Comparison of ENCODE assay signal across 9 cellular contexts in the genomic region with DNA sequence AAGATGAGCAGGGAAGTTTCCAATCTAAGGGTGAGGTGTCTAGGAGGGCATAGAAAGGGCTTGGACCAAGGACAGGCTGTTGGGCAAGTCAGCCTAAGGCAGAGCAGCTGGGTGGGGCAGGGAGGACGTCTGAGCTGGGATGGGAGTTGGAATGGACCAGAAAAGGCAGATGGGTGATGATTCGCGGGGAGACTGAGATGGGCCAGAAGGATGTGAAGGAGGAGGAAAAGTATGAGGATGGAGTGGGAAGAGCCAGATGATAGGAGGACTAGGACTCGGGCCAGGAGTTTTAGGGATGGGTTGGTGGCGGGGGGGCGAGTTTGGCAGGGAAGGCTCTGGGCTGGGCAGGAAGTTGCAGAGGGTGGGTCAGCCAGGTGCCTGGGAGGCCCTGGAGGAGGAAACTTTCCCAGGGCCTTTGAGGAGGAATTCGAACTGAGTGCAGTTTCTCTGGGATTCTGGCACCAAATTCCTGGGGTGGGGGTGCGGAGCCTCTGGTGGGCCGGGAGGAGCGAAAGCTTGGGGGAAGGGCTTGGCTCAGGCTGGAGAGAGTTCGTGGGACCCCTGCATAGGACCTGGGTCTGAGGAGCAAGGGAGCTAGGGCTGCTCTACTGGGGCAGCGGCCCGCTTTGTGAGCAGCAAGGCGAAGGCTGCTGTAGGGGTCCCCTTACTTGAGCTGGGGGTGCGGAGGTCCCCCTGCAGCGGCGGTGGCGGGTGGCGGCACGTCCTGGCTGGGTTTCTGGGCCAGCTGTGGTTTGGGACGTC. TPM values are rescaled to one million over a fixed set of nuclear protein-coding genes. Genes with fewer than 3 reads are reported as not detected.
A peak's percentile ranks its signal among the peaks of the same experiment; 100 is the strongest.
DNase-seq lines count a peak whose midpoint lies in the region; ATAC-seq, FAIRE-seq and TF ChIP-seq lines count a peak whose summit lies in the region.
"Had no signal": no experiment of that assay in that cellular context is flagged by ENCODE, and none has a peak within 500 bp of the region (broad histone marks: within the 10 kb centered on the region; RNA-seq: fewer than 3 reads in every experiment).

No MANE protein-coding gene starts in this region.

- H3K9me3 ChIP-seq in astrocyte (ENCODE audit: insufficient read depth, low read depth, low read length) (no peaks in the 10 kb centered on the region), iPS-18a (ENCODE audit: control insufficient read depth, low read depth, low read length) (no peaks in the 10 kb centered on the region)

- H3K27me3 ChIP-seq in H7 (ENCODE audit: control insufficient read depth, insufficient read depth, low read length), result no peaks in the 10 kb centered on the region
- no peaks in the 10 kb centered on the region for H3K27me3 ChIP-seq in astrocyte (ENCODE audit: insufficient read depth, low read length)
- H3K27me3 ChIP-seq in iPS-18a (ENCODE audit: control insufficient read depth, insufficient read depth, low read length), result no peaks in the 10 kb centered on the region

- H3K4me2 ChIP-seq in astrocyte (ENCODE audit: low read length), result peak overlapping the region; percentile 69

- peak overlapping the region; percentile 59 for H3K27ac Mint-ChIP-seq in astrocyte (ENCODE audit: unreplicated experiment)

- no peaks in the 10 kb centered on the region for H3K9me3 Mint-ChIP-seq in astrocyte (ENCODE audit: unreplicated experiment)

- peak overlapping the region; percentile 65 for H3K4me3 Mint-ChIP-seq in astrocyte (ENCODE audit: unreplicated experiment)

- H3K27ac ChIP-seq in astrocyte (ENCODE audit: low read depth, low read length) (peak overlapping the region; percentile 26), iPS-18a (ENCODE audit: low read length) (peak overlapping the region; percentile 30)

- peaks cover 9% of the 10 kb centered on the region for H3K4me1 ChIP-seq in astrocyte (ENCODE audit: insufficient read depth, low read length)
- H3K4me1 ChIP-seq in iPS-18a (ENCODE audit: control insufficient read depth, low read depth, low read length), result peaks cover 3% of the 10 kb centered on the region

- peak; percentile 88 for DNase-seq in H7
- DNase-seq in astrocyte (ENCODE audit: low read depth), result peak; percentile 58
- no peak for DNase-seq in skeletal muscle cell (ENCODE audit: low read depth)
- no peak for DNase-seq in GM19238 (ENCODE audit: insufficient read length, low spot score)
- no peak for DNase-seq in SK-N-DZ (ENCODE audit: low spot score)
- no peak for DNase-seq in RPMI8226
- DNase-seq: stimulated activated CD4-positive, alpha-beta T cell treated with anti-CD3 and anti-CD28 coated beads, Interleukin-2, amount 100 ng/mL, for 48 hours had no signal

- H3K9ac ChIP-seq in astrocyte (ENCODE audit: low read length), result peak overlapping the region; percentile 50
- peak overlapping the region; percentile 60 for H3K9ac ChIP-seq in iPS-18a (ENCODE audit: low read length)

- peaks cover 6% of the 10 kb centered on the region for H3K36me3 Mint-ChIP-seq in astrocyte (ENCODE audit: low read depth, unreplicated experiment)

- FAIRE-seq in astrocyte (lab: Jason Lieb, UNC), result no peak

- no peaks in the 10 kb centered on the region for H4K20me1 ChIP-seq in astrocyte (ENCODE audit: insufficient read depth, low read length)

- H3K36me3 ChIP-seq in H7 (replicated peaks; ENCODE audit: control insufficient read depth, insufficient read depth, low read length) (peaks cover 2% of the 10 kb centered on the region), astrocyte (ENCODE audit: insufficient read depth, low read length) (peaks cover 4% of the 10 kb centered on the region), iPS-18a (ENCODE audit: control insufficient read depth, low read depth, low read length) (peaks cover 9% of the 10 kb centered on the region)

- no peak overlapping the region for H2AFZ ChIP-seq in astrocyte (ENCODE audit: low read depth, low read length)

- TF ChIP-seq CTCF in astrocyte (IDR thresholded peaks at IDR 0.05; ENCODE audit: insufficient read depth, low read depth, low read length), result no peak

- no peaks in the 10 kb centered on the region for H3K27me3 Mint-ChIP-seq in astrocyte (ENCODE audit: low read depth, unreplicated experiment)

- peak overlapping the region; percentile 48 for H3K4me3 ChIP-seq in H7 (ENCODE audit: insufficient read depth, low read depth, low read length)
- H3K4me3 ChIP-seq in astrocyte (ENCODE audit: insufficient read depth, low read depth, low read length), result no peak overlapping the region
- H3K4me3 ChIP-seq in iPS-18a (ENCODE audit: low read length), result peak overlapping the region; percentile 51
- H3K4me3 ChIP-seq in skeletal muscle cell (ENCODE audit: low read depth, low read length), result peak overlapping the region; percentile 23

- ATAC-seq in HG03159 (IDR thresholded peaks at IDR 0.05; ENCODE audit: unreplicated experiment), result no peak

- H3K4me1 Mint-ChIP-seq in astrocyte (ENCODE audit: low read depth, unreplicated experiment), result peaks cover 20% of the 10 kb centered on the region

- no peaks in the 10 kb centered on the region for H3K79me2 ChIP-seq in astrocyte (ENCODE audit: insufficient read depth, low read length)

RNA-seq across cellular contexts. Expression of gene TIMP1, which starts 8.7 kb away (rescaled TPM):
- 59.6 and 66.1 TPM in 2 replicates for total RNA-seq in H7 (2014; rRNA removed; shearing (Covaris generic))
- total RNA-seq in astrocyte, result 479 and 678 TPM in 2 replicates
- 8.7 and 8.8 TPM in 2 replicates for polyA plus RNA-seq in SK-N-DZ (2014; cell fraction: cytosol; rRNA removed)
- 3.7 and 5.9 TPM in 2 replicates for polyA plus RNA-seq in SK-N-DZ (2014; cell fraction: nucleus; rRNA removed)

RNA-seq across cellular contexts. Expression of gene ARAF, which starts 12.5 kb away (rescaled TPM):
- 34.4 and 38.2 TPM in 2 replicates for total RNA-seq in H7 (2014; rRNA removed; shearing (Covaris generic))
- total RNA-seq in astrocyte, result 44.0 and 48.7 TPM in 2 replicates
- polyA plus RNA-seq in SK-N-DZ (2014; cell fraction: cytosol; rRNA removed), result 13.5 and 16.3 TPM in 2 replicates
- polyA plus RNA-seq in SK-N-DZ (2014; cell fraction: nucleus; rRNA removed), result 29.3 and 39.9 TPM in 2 replicates

RNA-seq across cellular contexts. Expression of gene SYN1, which starts 46.1 kb away (rescaled TPM):
- 0.81 and 2.1 TPM in 2 replicates for total RNA-seq in H7 (2014; rRNA removed; shearing (Covaris generic))
- 1.6 and 2.2 TPM in 2 replicates for total RNA-seq in astrocyte
- polyA plus RNA-seq in SK-N-DZ (2014; cell fraction: cytosol; rRNA removed), result 2.5 and 3.8 TPM in 2 replicates
- polyA plus RNA-seq in SK-N-DZ (2014; cell fraction: nucleus; rRNA removed), result 2.0 and 4.9 TPM in 2 replicates

RNA-seq across cellular contexts. Expression of gene CFP, which starts 56.2 kb away (rescaled TPM):
- total RNA-seq in H7 (2014; rRNA removed; shearing (Covaris generic)), result 5.5 and 6.0 TPM in 2 replicates
- total RNA-seq in astrocyte, result 0.17 and 1.1 TPM in 2 replicates
- not detected in 2 replicates for polyA plus RNA-seq in SK-N-DZ (2014; cell fraction: cytosol; rRNA removed)
- polyA plus RNA-seq in SK-N-DZ (2014; cell fraction: nucleus; rRNA removed), result 1.7 and 2.0 TPM in 2 replicates

Comparison
In these comparisons a context has a peak if more than half of its experiments do, and no peak if none do; other contexts are left out.
1. DNase-seq: peak in H7 (single experiment) and astrocyte (single experiment); none in skeletal muscle cell (single experiment), GM19238 (single experiment), SK-N-DZ (single experiment) and RPMI8226 (single experiment).